In the genomic region with DNA sequence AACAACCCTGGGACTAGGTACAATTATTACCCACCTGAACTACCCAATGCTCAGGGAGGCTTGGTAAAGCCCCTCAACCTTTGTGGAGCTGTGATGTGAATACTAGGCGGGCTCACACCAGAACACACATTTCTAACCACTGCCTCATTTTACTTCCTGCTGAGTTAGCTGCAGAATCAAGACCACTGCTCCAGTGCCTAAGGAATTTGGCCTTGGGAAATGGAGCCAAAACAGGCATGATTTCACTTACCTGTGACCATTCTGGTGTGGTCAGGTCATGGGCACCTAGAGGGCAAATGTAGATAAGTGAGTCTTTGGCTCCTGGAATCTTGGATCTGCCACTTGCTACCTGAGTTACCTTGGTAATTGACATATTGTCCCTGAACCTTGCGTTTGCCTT, we compare ENCODE assay signal across 16 cellular contexts. TPM values are rescaled to one million over a fixed set of nuclear protein-coding genes. Genes with fewer than 3 reads are reported as not detected.
A peak's percentile ranks its signal among the peaks of the same experiment; 100 is the strongest.
DNase-seq lines count a peak whose midpoint lies in the region; ATAC-seq and TF ChIP-seq lines count a peak whose summit lies in the region.
"Had no signal": no experiment of that assay in that cellular context is flagged by ENCODE, and none has a peak within 500 bp of the region (broad histone marks: within the 10 kb centered on the region; RNA-seq: fewer than 3 reads in every experiment).

No MANE protein-coding gene starts in this region.

- TF ChIP-seq POLR2A in IMR-90 (IDR thresholded peaks at IDR 0.05; ENCODE audit: low read depth, low read length) = no peak
- TF ChIP-seq POLR2A in thyroid gland (IDR thresholded peaks at IDR 0.05) = no peak
- TF ChIP-seq POLR2A in spleen (IDR thresholded peaks at IDR 0.05) = no peak

- BruUV-seq in IMR-90 (replicated peaks; lab: Mats Ljungman, UMichigan) = no TSS peak

- H2BK5ac ChIP-seq in IMR-90 (ENCODE audit: low read depth, low read length, poor library complexity, severe bottlenecking) = no peak overlapping the region

- CTCF ChIA-PET in IMR-90 (lab: Yijun Ruan, JAX) = interaction anchor here (1.1 kb wide), 1 partner anchor 176 kb away, joined by 4 read pairs; no protein-coding TSS in a partner anchor

- WGBS in IMR-90 (ENCODE audit: extremely low coverage in 2 of 2, insufficient read length in 1 of 2), 2 experiments = 100% methylated on average over 1 of the region's 2 CpGs; no CpG with 5 or more reads in 1 of the 2 experiments
- 94 to 95% methylated on average over 2 of the region's 2 CpGs for WGBS in thyroid gland, 2 donors
- 82 to 93% (median 89%) methylated on average over 2 of the region's 2 CpGs for WGBS in spleen, 5 donors

- H3K14ac ChIP-seq in IMR-90 (replicated peaks; ENCODE audit: low read depth, low read length) = no peak overlapping the region

- H4K20me1 ChIP-seq in IMR-90 (ENCODE audit: insufficient read depth, low read length) = no peaks in the 10 kb centered on the region

- H3K9me1 ChIP-seq in IMR-90 (ENCODE audit: insufficient read depth, low read length) = peaks cover 5% of the 10 kb centered on the region

- no peak overlapping the region for H3K9ac ChIP-seq in IMR-90 (ENCODE audit: low read depth, low read length)

- H3K4me3 Mint-ChIP-seq in brain = peak overlapping the region in 1 of 5 experiments; percentile 28
- H3K4me3 Mint-ChIP-seq: CD14-positive monocyte had no signal

- in situ Hi-C loops in IMR-90 (cut with MboI; ENCODE audit: low sequenced_read_pairs) = loop anchor here (25.0 kb wide), 1 partner anchor 141 kb away; no protein-coding TSS in a partner anchor

- H3K4me1 ChIP-seq in IMR-90 (ENCODE audit: control insufficient read depth, insufficient read depth, low read length) (peaks cover 16% of the 10 kb centered on the region), thyroid gland (peaks cover 43 to 69% of the 10 kb centered on the region in 2 donors), spleen (peaks cover 0 to 12% (median 10%) of the 10 kb centered on the region in 6 donors)

- H3K4me2 ChIP-seq in IMR-90 (ENCODE audit: low read depth, low read length) = no peak overlapping the region

- H4K8ac ChIP-seq in IMR-90 (ENCODE audit: low read depth in 2 of 2, low read length in 2 of 2) = no peak overlapping the region

- no peak overlapping the region for H4K91ac ChIP-seq in IMR-90 (ENCODE audit: insufficient read depth, low read depth, low read length)

- no peak for TF ChIP-seq RAD21 in IMR-90 (IDR thresholded peaks at IDR 0.05; ENCODE audit: low read length)

- TF ChIP-seq CTCF in IMR-90 (conservative IDR thresholded peaks at IDR 0.05; ENCODE audit: low read depth, low read length) (no peak), brain (conservative IDR thresholded peaks at IDR 0.05) (no peak), thyroid gland (IDR thresholded peaks at IDR 0.05) (no peak), spleen (IDR thresholded peaks at IDR 0.05 in 8 of 11, conservative IDR thresholded peaks at IDR 0.05 in 3 of 11) (no peak)

- POLR2A ChIA-PET in IMR-90 (lab: Charles Lee; ENCODE audit: unreplicated experiment) = no interaction called here

- H3K23ac ChIP-seq in IMR-90 (ENCODE audit: low read depth, low read length) = no peak overlapping the region

- DNase-seq in IMR-90 (no peak), kidney tubule cell (ENCODE audit: low spot score) (peak; percentile 56), thyroid gland (no peak), anterior cingulate cortex (lab: John Stamatoyannopoulos, UW) (no peak), spleen (no peak)
- DNase-seq: AML-193, COR-L47, DMS53, NCI-H1436, NCI-H2081, NCI-H82 had no signal

- H3K36me3 Mint-ChIP-seq in brain = no peaks in the 10 kb centered on the region
- H3K36me3 Mint-ChIP-seq: CD14-positive monocyte had no signal

- H3K4ac ChIP-seq in IMR-90 (ENCODE audit: low read depth, low read length) = peak overlapping the region; percentile 3; the same call in 1 of the 2 replicates

- intact Hi-C loops in IMR-90 (cut with micrococcal nuclease) = no loop called here
- intact Hi-C loops in thyroid gland (cut with DNase I) = no loop called here
- intact Hi-C loops in spleen (cut with DNase I; ENCODE audit: low total_unique reads) = no loop called here

- H4K5ac ChIP-seq in IMR-90 (ENCODE audit: low read depth, low read length) = no peak overlapping the region

- H3K56ac ChIP-seq in IMR-90 (ENCODE audit: extremely low read depth, insufficient read depth, low read length) = no peak overlapping the region

- peaks cover 66% of the 10 kb centered on the region for H3K4me1 Mint-ChIP-seq in brain
- H3K4me1 Mint-ChIP-seq: CD14-positive monocyte had no signal

- H3K27me3 ChIP-seq in IMR-90 (ENCODE audit: control insufficient read depth, insufficient read depth, low read length) (no peaks in the 10 kb centered on the region), thyroid gland (no peaks in the 10 kb centered on the region), spleen (replicated peaks in 1 of 7) (peaks cover 0 to 40% (median 17%) of the 10 kb centered on the region in 7 donors)

- H2AFZ ChIP-seq in IMR-90 (replicated peaks; ENCODE audit: low read length, poor library complexity) = no peak overlapping the region

- H3K27ac ChIP-seq in IMR-90 (ENCODE audit: insufficient read depth, low read length) (no peak overlapping the region), thyroid gland (peak overlapping the region; percentile 80 to 94 (median 90)), spleen (no peak overlapping the region)

- no peaks in the 10 kb centered on the region for H3K9me3 Mint-ChIP-seq in brain

- H3K27me3 Mint-ChIP-seq in brain = peaks cover 12% of the 10 kb centered on the region

- H3K4me3 ChIP-seq in IMR-90 (ENCODE audit: insufficient read depth, low read depth, low read length) = no peak overlapping the region
- no peak overlapping the region for H3K4me3 ChIP-seq in thyroid gland (replicated peaks in 1 of 3)
- H3K4me3 ChIP-seq in spleen = no peak overlapping the region
- H3K4me3 ChIP-seq: K562 had no signal

- H3K79me1 ChIP-seq in IMR-90 (ENCODE audit: low read depth in 1 of 2, low read length in 2 of 2) = peaks cover 44 to 52% of the 10 kb centered on the region in 2 experiments

- ATAC-seq in IMR-90 (ENCODE audit: low read depth) = no peak
- no peak for ATAC-seq in GM21529 (IDR thresholded peaks at IDR 0.05; ENCODE audit: unreplicated experiment)
- ATAC-seq: HCT116, K562 had no signal

- H3K9me3 ChIP-seq in IMR-90 (ENCODE audit: control insufficient read depth, insufficient read depth, low read length) = no peaks in the 10 kb centered on the region
- no peaks in the 10 kb centered on the region for H3K9me3 ChIP-seq in thyroid gland
- no peaks in the 10 kb centered on the region for H3K9me3 ChIP-seq in spleen

- H2BK20ac ChIP-seq in IMR-90 (ENCODE audit: low read depth, low read length) = no peak overlapping the region

- H3K36me3 ChIP-seq in IMR-90 (ENCODE audit: control insufficient read depth, insufficient read depth, low read length) (no peaks in the 10 kb centered on the region), thyroid gland (no peaks in the 10 kb centered on the region), spleen (no peaks in the 10 kb centered on the region)

- dilution Hi-C loops in IMR-90 (cut with HindIII; ENCODE audit: low sequenced_read_pairs, unreplicated experiment) = no loop called here

- H2AK9ac ChIP-seq in IMR-90 (replicated peaks; ENCODE audit: low read depth, low read length, poor library complexity) = no peak overlapping the region

- H3K27ac Mint-ChIP-seq in brain = peak overlapping the region in 4 of 5 experiments; percentile 83 to 97 (median 90)
- H3K27ac Mint-ChIP-seq: CD14-positive monocyte had no signal

- no peak overlapping the region for H2BK120ac ChIP-seq in IMR-90 (ENCODE audit: low read depth, low read length)

- no peak overlapping the region for H3K18ac ChIP-seq in IMR-90 (ENCODE audit: low read depth, low read length)

- H2AK5ac ChIP-seq in IMR-90 (ENCODE audit: low read depth, low read length) = no peak overlapping the region

- no peak overlapping the region; the same call in 2 of the 3 replicates for H2BK15ac ChIP-seq in IMR-90 (ENCODE audit: low read depth, low read length)

TF ChIP-seq in IMR-90, 13 proteins besides CTCF, POLR2A, EP300 and RAD21:
- TF ChIP-seq ELK1 (IDR thresholded peaks at IDR 0.05; ENCODE audit: borderline replicate concordance, low read depth, low read length) (no peak), NFE2L2 (IDR thresholded peaks at IDR 0.05; ENCODE audit: low read depth, low read length) (no peak), CEBPB (IDR thresholded peaks at IDR 0.05; ENCODE audit: low read depth, low read length) (no peak), RFX5 (IDR thresholded peaks at IDR 0.05; ENCODE audit: low read depth, low read length) (no peak), MAFK (IDR thresholded peaks at IDR 0.05; ENCODE audit: low read depth, low read length) (no peak), CHD1 (IDR thresholded peaks at IDR 0.05; ENCODE audit: low read depth, low read length) (no peak)
- TF ChIP-seq, protein P1, sequence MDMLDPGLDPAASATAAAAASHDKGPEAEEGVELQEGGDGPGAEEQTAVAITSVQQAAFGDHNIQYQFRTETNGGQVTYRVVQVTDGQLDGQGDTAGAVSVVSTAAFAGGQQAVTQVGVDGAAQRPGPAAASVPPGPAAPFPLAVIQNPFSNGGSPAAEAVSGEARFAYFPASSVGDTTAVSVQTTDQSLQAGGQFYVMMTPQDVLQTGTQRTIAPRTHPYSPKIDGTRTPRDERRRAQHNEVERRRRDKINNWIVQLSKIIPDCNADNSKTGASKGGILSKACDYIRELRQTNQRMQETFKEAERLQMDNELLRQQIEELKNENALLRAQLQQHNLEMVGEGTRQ (IDR thresholded peaks at IDR 0.05; ENCODE audit: low read depth, low read length) = no peak

RNA-seq across cellular contexts. Expression of gene WWC1, which starts 5.2 kb away (rescaled TPM):
- 9.1 and 10.3 TPM in 2 replicates for total RNA-seq in IMR-90 (2012; rRNA removed)
- 10.1 and 10.3 TPM in 2 replicates for polyA plus RNA-seq in IMR-90 (2012; rRNA removed)
- polyA plus RNA-seq in IMR-90 (2012; cell fraction: cytosol; rRNA removed) = 6.8 TPM in 2 replicates
- polyA plus RNA-seq in IMR-90 (2012; cell fraction: nucleus; rRNA removed; ENCODE audit: low replicate concordance) = 5.9 and 8.3 TPM in 2 replicates
- 29.0 TPM for polyA plus RNA-seq in brain (ENCODE audit: insufficient read depth, low read depth, low replicate concordance)
- total RNA-seq in thyroid gland = 10 to 100 TPM; 38.7 to 80.1 (median 54.0) TPM
- 1 to 10 TPM in 6 of 7 donors, under 1 TPM in 1; 0.60 to 5.4 (median 1.3) TPM for total RNA-seq in spleen
- 1 to 10 TPM; 1.1 to 1.5 (median 1.2) TPM for polyA plus RNA-seq in spleen
- polyA plus RNA-seq: CD14-positive monocyte had no signal

Comparison
In these comparisons a context has a peak if more than half of its experiments do, and no peak if none do; other contexts are left out.
1. H3K27ac ChIP-seq: peak in thyroid gland (3 of 3); none in IMR-90 (single experiment) and spleen (0 of 8).